In the genomic region with DNA sequence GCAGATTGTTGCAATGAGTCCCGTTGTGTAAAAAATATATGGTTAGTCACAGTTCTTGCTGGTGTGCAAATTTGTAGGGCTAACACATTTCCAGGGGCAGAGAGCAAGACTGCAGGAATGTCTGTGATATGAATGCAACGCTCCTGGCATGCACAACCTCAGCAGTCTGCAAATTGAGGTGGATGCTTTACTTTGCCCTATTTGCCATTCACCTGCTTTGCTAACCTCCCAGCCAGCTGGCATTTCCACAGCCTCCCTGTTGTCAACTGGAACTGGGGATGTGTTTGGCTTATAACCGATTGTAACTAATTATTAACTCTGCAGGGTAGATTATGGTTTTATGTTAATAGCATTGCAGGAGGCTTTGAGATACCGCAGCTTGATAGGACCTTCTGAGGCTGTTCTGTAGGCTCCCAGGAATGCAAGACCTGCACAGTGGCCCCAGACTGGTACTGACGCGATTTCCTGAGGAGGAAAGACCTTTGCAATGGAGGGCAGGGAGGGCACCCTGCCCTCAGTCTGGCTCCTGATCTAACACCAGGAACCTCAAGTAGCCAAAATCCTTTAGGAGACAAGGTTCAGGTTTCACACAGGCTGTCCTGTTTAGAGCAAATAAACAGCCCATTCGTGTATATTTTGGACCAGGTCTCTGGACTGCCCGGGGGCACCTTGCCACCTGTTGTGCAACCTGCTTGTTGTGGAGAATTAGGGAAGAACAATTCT, we compare ENCODE assay signal across 1 cellular context.
TF ChIP-seq lines count a peak whose summit lies in the region.

No MANE protein-coding gene starts in this region.

TF ChIP-seq in WTC11, 78 proteins besides CTCF, POLR2A, EP300 and RAD21 (continued from another document):
- TF ChIP-seq, protein P1, sequence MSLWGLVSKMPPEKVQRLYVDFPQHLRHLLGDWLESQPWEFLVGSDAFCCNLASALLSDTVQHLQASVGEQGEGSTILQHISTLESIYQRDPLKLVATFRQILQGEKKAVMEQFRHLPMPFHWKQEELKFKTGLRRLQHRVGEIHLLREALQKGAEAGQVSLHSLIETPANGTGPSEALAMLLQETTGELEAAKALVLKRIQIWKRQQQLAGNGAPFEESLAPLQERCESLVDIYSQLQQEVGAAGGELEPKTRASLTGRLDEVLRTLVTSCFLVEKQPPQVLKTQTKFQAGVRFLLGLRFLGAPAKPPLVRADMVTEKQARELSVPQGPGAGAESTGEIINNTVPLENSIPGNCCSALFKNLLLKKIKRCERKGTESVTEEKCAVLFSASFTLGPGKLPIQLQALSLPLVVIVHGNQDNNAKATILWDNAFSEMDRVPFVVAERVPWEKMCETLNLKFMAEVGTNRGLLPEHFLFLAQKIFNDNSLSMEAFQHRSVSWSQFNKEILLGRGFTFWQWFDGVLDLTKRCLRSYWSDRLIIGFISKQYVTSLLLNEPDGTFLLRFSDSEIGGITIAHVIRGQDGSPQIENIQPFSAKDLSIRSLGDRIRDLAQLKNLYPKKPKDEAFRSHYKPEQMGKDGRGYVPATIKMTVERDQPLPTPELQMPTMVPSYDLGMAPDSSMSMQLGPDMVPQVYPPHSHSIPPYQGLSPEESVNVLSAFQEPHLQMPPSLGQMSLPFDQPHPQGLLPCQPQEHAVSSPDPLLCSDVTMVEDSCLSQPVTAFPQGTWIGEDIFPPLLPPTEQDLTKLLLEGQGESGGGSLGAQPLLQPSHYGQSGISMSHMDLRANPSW (CRISPR knock-in tag; conservative IDR thresholded peaks at IDR 0.05; ENCODE audit: low read depth): no peak
- TF ChIP-seq, protein P2, sequence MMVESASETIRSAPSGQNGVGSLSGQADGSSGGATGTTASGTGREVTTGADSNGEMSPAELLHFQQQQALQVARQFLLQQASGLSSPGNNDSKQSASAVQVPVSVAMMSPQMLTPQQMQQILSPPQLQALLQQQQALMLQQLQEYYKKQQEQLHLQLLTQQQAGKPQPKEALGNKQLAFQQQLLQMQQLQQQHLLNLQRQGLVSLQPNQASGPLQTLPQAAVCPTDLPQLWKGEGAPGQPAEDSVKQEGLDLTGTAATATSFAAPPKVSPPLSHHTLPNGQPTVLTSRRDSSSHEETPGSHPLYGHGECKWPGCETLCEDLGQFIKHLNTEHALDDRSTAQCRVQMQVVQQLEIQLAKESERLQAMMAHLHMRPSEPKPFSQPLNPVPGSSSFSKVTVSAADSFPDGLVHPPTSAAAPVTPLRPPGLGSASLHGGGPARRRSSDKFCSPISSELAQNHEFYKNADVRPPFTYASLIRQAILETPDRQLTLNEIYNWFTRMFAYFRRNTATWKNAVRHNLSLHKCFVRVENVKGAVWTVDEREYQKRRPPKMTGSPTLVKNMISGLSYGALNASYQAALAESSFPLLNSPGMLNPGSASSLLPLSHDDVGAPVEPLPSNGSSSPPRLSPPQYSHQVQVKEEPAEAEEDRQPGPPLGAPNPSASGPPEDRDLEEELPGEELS (CRISPR knock-in tag; IDR thresholded peaks at IDR 0.05): no peak
- TF ChIP-seq, protein P3, sequence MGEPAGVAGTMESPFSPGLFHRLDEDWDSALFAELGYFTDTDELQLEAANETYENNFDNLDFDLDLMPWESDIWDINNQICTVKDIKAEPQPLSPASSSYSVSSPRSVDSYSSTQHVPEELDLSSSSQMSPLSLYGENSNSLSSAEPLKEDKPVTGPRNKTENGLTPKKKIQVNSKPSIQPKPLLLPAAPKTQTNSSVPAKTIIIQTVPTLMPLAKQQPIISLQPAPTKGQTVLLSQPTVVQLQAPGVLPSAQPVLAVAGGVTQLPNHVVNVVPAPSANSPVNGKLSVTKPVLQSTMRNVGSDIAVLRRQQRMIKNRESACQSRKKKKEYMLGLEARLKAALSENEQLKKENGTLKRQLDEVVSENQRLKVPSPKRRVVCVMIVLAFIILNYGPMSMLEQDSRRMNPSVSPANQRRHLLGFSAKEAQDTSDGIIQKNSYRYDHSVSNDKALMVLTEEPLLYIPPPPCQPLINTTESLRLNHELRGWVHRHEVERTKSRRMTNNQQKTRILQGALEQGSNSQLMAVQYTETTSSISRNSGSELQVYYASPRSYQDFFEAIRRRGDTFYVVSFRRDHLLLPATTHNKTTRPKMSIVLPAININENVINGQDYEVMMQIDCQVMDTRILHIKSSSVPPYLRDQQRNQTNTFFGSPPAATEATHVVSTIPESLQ (CRISPR knock-in tag; IDR thresholded peaks at IDR 0.05): no peak
- no peak for TF ChIP-seq ESRRA (CRISPR knock-in tag; IDR thresholded peaks at IDR 0.05; ENCODE audit: borderline replicate concordance)
- TF ChIP-seq, protein P4, sequence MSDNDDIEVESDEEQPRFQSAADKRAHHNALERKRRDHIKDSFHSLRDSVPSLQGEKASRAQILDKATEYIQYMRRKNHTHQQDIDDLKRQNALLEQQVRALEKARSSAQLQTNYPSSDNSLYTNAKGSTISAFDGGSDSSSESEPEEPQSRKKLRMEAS (CRISPR knock-in tag; IDR thresholded peaks at IDR 0.05): no peak
- TF ChIP-seq, protein P5, sequence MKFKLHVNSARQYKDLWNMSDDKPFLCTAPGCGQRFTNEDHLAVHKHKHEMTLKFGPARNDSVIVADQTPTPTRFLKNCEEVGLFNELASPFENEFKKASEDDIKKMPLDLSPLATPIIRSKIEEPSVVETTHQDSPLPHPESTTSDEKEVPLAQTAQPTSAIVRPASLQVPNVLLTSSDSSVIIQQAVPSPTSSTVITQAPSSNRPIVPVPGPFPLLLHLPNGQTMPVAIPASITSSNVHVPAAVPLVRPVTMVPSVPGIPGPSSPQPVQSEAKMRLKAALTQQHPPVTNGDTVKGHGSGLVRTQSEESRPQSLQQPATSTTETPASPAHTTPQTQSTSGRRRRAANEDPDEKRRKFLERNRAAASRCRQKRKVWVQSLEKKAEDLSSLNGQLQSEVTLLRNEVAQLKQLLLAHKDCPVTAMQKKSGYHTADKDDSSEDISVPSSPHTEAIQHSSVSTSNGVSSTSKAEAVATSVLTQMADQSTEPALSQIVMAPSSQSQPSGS (CRISPR knock-in tag; IDR thresholded peaks at IDR 0.05; ENCODE audit: borderline replicate concordance, low read depth): no peak
- TF ChIP-seq ZNF416 (CRISPR knock-in tag; IDR thresholded peaks at IDR 0.05): no peak
TF ChIP-seq in WTC11: peak in this region for 0.
